In genomic region chr7:18016547-18017444, GRCh38 we compare ENCODE assay signal across 33 cellular contexts. TPM values are rescaled to one million over a fixed set of nuclear protein-coding genes. Genes with fewer than 3 reads are reported as not detected.
"Had no signal": no experiment of that assay in that cellular context is flagged by ENCODE, and none has a peak within 500 bp of the region (broad histone marks: within the 10 kb centered on the region; RNA-seq: fewer than 3 reads in every experiment).

No MANE protein-coding gene starts in this region.

- H3K27ac Mint-ChIP-seq: naive thymus-derived CD4-positive, alpha-beta T cell; nephron; neural progenitor cell; stimulated activated naive B cell treated with anti-CD40 and anti-IgM and Interleukin-4, amounts not matched to agents 10 μg/mL and 1 μg/mL and 100 μg/mL, for 72 hours; stimulated activated naive CD8-positive, alpha-beta T cell treated with anti-CD3 and anti-CD28 coated beads, Interleukin-15, Interleukin-2, amounts not matched to agents 100 ng/mL and 50 ng/mL, for 24 hours had no signal

- H3K9me3 Mint-ChIP-seq: nephron; stimulated activated naive CD8-positive, alpha-beta T cell treated with anti-CD3 and anti-CD28 coated beads, Interleukin-15, Interleukin-2, amounts not matched to agents 100 ng/mL and 50 ng/mL, for 24 hours had no signal

- H3K4me3 ChIP-seq: colonic mucosa, esophagus squamous epithelium, gastrocnemius medialis, lung, neural progenitor cell, prostate gland, skin epidermis, spleen, suprapubic skin, transverse colon, vagina had no signal

- DNase-seq: colonic mucosa; dermis blood vessel endothelial cell; effector memory CD4-positive, alpha-beta T cell; erythroblast; esophagus squamous epithelium; gastrocnemius medialis; head of caudate nucleus; kidney; mesenchymal stem cell; midbrain; naive thymus-derived CD4-positive, alpha-beta T cell; right cardiac atrium; spleen; stimulated activated naive B cell treated with anti-CD40 and anti-IgM and Interleukin-4, amounts not matched to agents 10 μg/mL and 1 μg/mL and 100 μg/mL, for 72 hours; transverse colon had no signal

- FAIRE-seq: kidney had no signal

- H3K9ac ChIP-seq: neural progenitor cell had no signal

- H3K4me3 Mint-ChIP-seq: naive thymus-derived CD4-positive, alpha-beta T cell; nephron; neural progenitor cell; stimulated activated naive B cell treated with anti-CD40 and anti-IgM and Interleukin-4, amounts not matched to agents 10 μg/mL and 1 μg/mL and 100 μg/mL, for 72 hours; stimulated activated naive CD8-positive, alpha-beta T cell treated with anti-CD3 and anti-CD28 coated beads, Interleukin-15, Interleukin-2, amounts not matched to agents 100 ng/mL and 50 ng/mL, for 24 hours had no signal

- H3K27me3 ChIP-seq: colonic mucosa, esophagus squamous epithelium, gastrocnemius medialis, neural progenitor cell, suprapubic skin, transverse colon, vagina had no signal

- H3K36me3 Mint-ChIP-seq: naive thymus-derived CD4-positive, alpha-beta T cell; neural progenitor cell; stimulated activated naive B cell treated with anti-CD40 and anti-IgM and Interleukin-4, amounts not matched to agents 10 μg/mL and 1 μg/mL and 100 μg/mL, for 72 hours had no signal

- H3K27ac ChIP-seq: colonic mucosa, esophagus squamous epithelium, gastrocnemius medialis, neural progenitor cell, prostate gland, skin epidermis, spleen, suprapubic skin, transverse colon, vagina had no signal

- H3K36me3 ChIP-seq: colonic mucosa, esophagus squamous epithelium, gastrocnemius medialis, neural progenitor cell, prostate gland, spleen, suprapubic skin, transverse colon, vagina had no signal

- ATAC-seq: gastrocnemius medialis; left lobe of liver; naive thymus-derived CD4-positive, alpha-beta T cell; right cardiac atrium; stimulated activated naive B cell treated with anti-CD40 and anti-IgM and Interleukin-4, amounts not matched to agents 10 μg/mL and 1 μg/mL and 100 μg/mL, for 72 hours had no signal

- H3K9me3 ChIP-seq: colonic mucosa, esophagus squamous epithelium, gastrocnemius medialis, prostate gland, spleen, suprapubic skin, transverse colon, vagina had no signal

- H3K4me1 Mint-ChIP-seq: naive thymus-derived CD4-positive, alpha-beta T cell; nephron; neural progenitor cell; stimulated activated naive B cell treated with anti-CD40 and anti-IgM and Interleukin-4, amounts not matched to agents 10 μg/mL and 1 μg/mL and 100 μg/mL, for 72 hours had no signal

- H3K4me1 ChIP-seq: colonic mucosa, neural progenitor cell, prostate gland had no signal

- H3K4me2 ChIP-seq: neural progenitor cell had no signal

- H2AFZ ChIP-seq: neural progenitor cell had no signal

RNA-seq across cellular contexts. Expression of gene PRPS1L1, which starts 10.8 kb away (rescaled TPM):
- total RNA-seq: chondrocyte; colonic mucosa; dermis blood vessel endothelial cell; esophagus squamous epithelium; fibroblast of villous mesenchyme; gastrocnemius medialis; glomerular endothelial cell; kidney; left lobe of liver; liver; lung; mucosa of gallbladder; naive thymus-derived CD4-positive, alpha-beta T cell; osteocyte; renal cortical epithelial cell; right cardiac atrium; spleen; transverse colon; ureter; vagina had no signal
- polyA plus RNA-seq: liver; lung; naive thymus-derived CD4-positive, alpha-beta T cell; right cardiac atrium; spleen; thymus had no signal
